16 cellular contexts compared by ENCODE assay signal in the genomic region with DNA sequence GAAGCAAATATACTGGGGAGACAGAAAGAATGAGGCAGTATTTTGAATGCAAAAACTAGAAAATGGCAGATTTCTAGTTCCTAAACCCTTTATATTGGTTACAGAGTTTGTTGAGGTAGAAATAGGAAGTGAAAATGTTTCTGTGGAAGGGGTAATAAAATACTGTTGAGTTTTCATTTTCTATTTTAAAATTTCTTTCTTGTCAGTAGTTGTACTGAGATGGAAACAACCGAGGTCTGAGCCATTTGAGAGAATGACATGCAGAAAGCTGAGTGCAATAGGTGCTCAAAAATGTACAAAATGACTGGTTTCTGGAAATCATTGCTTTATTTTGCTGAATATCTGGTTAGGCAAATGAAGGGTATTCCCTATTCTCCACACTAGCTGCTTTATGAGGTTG.
DNase-seq lines count a peak whose midpoint lies in the region; ATAC-seq, FAIRE-seq and TF ChIP-seq lines count a peak whose summit lies in the region.
"Had no signal": no experiment of that assay in that cellular context is flagged by ENCODE, and none has a peak within 500 bp of the region (broad histone marks: within the 10 kb centered on the region; RNA-seq: fewer than 3 reads in every experiment).

No MANE protein-coding gene starts in this region.

- TF ChIP-seq POLR2A in GM12878 (IDR thresholded peaks at IDR 0.05; ENCODE audit: low read depth, low read length) = no peak

- DNase-seq in GM12878 (ENCODE audit: low read depth, low spot score) (peak; percentile 39), neuronal stem cell (ENCODE audit: low spot score) (no peak), HK-2 (ENCODE audit: unreplicated experiment) (no peak), T-helper 1 cell (no peak)
- DNase-seq in effector memory CD4-positive, alpha-beta T cell = no peak
- DNase-seq: activated CD4-positive, CD25-positive, alpha-beta regulatory T cell; activated effector memory CD4-positive, alpha-beta T cell treated with Interleukin-2 at 50 U/mL for 16 hours; esophagus squamous epithelium; IMR-90; mucosa of descending colon; NCI-H2029 treated with DMSO at 0.1 percent for 48 hours; right lobe of liver had no signal

- 0% methylated on average over 1 of the region's 1 CpG for WGBS in GM12878 (ENCODE audit: insufficient coverage, insufficient replicate concordance, low lambda C conversion rate, missing lambda C conversion rate)
- WGBS in neuronal stem cell (ENCODE audit: extremely low coverage in 2 of 2, insufficient read length in 2 of 2, insufficient replicate concordance in 1 of 2), 2 donors = no CpG with 5 or more reads among the region's 1 CpG

- H3K27ac ChIP-seq in GM12878 (ENCODE audit: control insufficient read depth, insufficient read depth) (no peak overlapping the region), neuronal stem cell (replicated peaks; ENCODE audit: low read length) (no peak overlapping the region)
- H3K27ac ChIP-seq in effector memory CD4-positive, alpha-beta T cell (ENCODE audit: insufficient read depth, low read length, poor library complexity, severe bottlenecking) = no peak overlapping the region
- H3K27ac ChIP-seq: esophagus squamous epithelium, right lobe of liver had no signal

- BruUV-seq in GM12878 (replicated peaks; lab: Mats Ljungman, UMichigan) = no TSS peak

- H3K18ac ChIP-seq in neuronal stem cell (ENCODE audit: low read length) = no peak overlapping the region

- no peak overlapping the region for H2BK12ac ChIP-seq in neuronal stem cell (ENCODE audit: low read length)

- H3K9ac ChIP-seq in GM12878 (ENCODE audit: control insufficient read depth, insufficient read depth, low read length) (no peak overlapping the region), neuronal stem cell (ENCODE audit: low read depth, low read length, poor library complexity) (no peak overlapping the region)

- H3K4ac ChIP-seq in neuronal stem cell (ENCODE audit: low read length) = no peak overlapping the region

- H4K91ac ChIP-seq in neuronal stem cell (ENCODE audit: low read depth, low read length, poor library complexity) = no peak overlapping the region

- H3K9me3 ChIP-seq in GM12878 (replicated peaks; ENCODE audit: control insufficient read depth, insufficient read depth, low read length) (no peaks in the 10 kb centered on the region), neuronal stem cell (replicated peaks in 1 of 2; ENCODE audit: control insufficient read depth in 2 of 2, insufficient read depth in 1 of 2, low read depth in 1 of 2, low read length in 2 of 2) (no peaks in the 10 kb centered on the region)
- no peaks in the 10 kb centered on the region for H3K9me3 ChIP-seq in effector memory CD4-positive, alpha-beta T cell (ENCODE audit: control insufficient read depth, low read length)
- H3K9me3 ChIP-seq: esophagus squamous epithelium, mucosa of descending colon, right lobe of liver had no signal

- no peaks in the 10 kb centered on the region for H3K79me1 ChIP-seq in neuronal stem cell (ENCODE audit: low read depth, low read length)

- SMC1A ChIA-PET in GM12878 (lab: Charles Lee; ENCODE audit: uncharacterized antibody, unreplicated experiment) = no interaction called here

- no peaks in the 10 kb centered on the region for H3K79me2 ChIP-seq in GM12878 (ENCODE audit: control insufficient read depth, insufficient read depth, low read length)

- no peak overlapping the region for H2BK15ac ChIP-seq in neuronal stem cell (ENCODE audit: low read length)

- no peak overlapping the region for H2AK5ac ChIP-seq in neuronal stem cell (ENCODE audit: low read depth, low read length)

- peak; percentile 99 for ATAC-seq in GM19035 (IDR thresholded peaks at IDR 0.05; ENCODE audit: unreplicated experiment)
- peak; percentile 98 for ATAC-seq in GM21786 (IDR thresholded peaks at IDR 0.05; ENCODE audit: unreplicated experiment)
- peak; percentile 98 for ATAC-seq in HG03139 (IDR thresholded peaks at IDR 0.05; ENCODE audit: unreplicated experiment)
- peak; percentile 96 for ATAC-seq in GM12878
- ATAC-seq: mucosa of descending colon, right lobe of liver, Right ventricle myocardium inferior had no signal

- peak overlapping the region; percentile 50 for H3K4me2 ChIP-seq in GM12878 (ENCODE audit: control insufficient read depth, insufficient read depth)
- H3K4me2 ChIP-seq in neuronal stem cell (ENCODE audit: insufficient read depth, low read length, poor library complexity, severe bottlenecking) = no peak overlapping the region

- H3K36me3 ChIP-seq in GM12878 (ENCODE audit: control insufficient read depth in 2 of 2, insufficient read depth in 2 of 2, low read length in 1 of 2) (no peaks in the 10 kb centered on the region), neuronal stem cell (replicated peaks in 1 of 2; ENCODE audit: control insufficient read depth in 2 of 2, insufficient read depth in 2 of 2, low read length in 2 of 2) (no peaks in the 10 kb centered on the region)
- no peaks in the 10 kb centered on the region for H3K36me3 ChIP-seq in effector memory CD4-positive, alpha-beta T cell (ENCODE audit: control insufficient read depth, insufficient read depth, low read length)
- H3K36me3 ChIP-seq: esophagus squamous epithelium, right lobe of liver had no signal

- H3K4me1 ChIP-seq in GM12878 (ENCODE audit: control insufficient read depth, insufficient read depth, low read length) (peaks cover 10% of the 10 kb centered on the region), neuronal stem cell (ENCODE audit: control insufficient read depth in 2 of 2, insufficient read depth in 1 of 2, low read depth in 1 of 2, low read length in 2 of 2) (no peaks in the 10 kb centered on the region)
- no peaks in the 10 kb centered on the region for H3K4me1 ChIP-seq in effector memory CD4-positive, alpha-beta T cell (ENCODE audit: control insufficient read depth, insufficient read depth, low read length, poor library complexity, severe bottlenecking)
- H3K4me1 ChIP-seq: esophagus squamous epithelium, right lobe of liver had no signal

- H2BK120ac ChIP-seq in neuronal stem cell (ENCODE audit: low read depth, low read length) = no peak overlapping the region

- no peak for TF ChIP-seq CTCF in GM12878 (IDR thresholded peaks at IDR 0.05 in 2 of 3, conservative IDR thresholded peaks at IDR 0.05 in 1 of 3; ENCODE audit: control insufficient read depth in 2 of 3, extremely low read depth in 1 of 3, insufficient read depth in 1 of 3, low read depth in 3 of 3, low read length in 3 of 3)

- H3K23ac ChIP-seq in neuronal stem cell (ENCODE audit: low read depth, low read length, poor library complexity) = no peak overlapping the region

- no peak overlapping the region for H2BK5ac ChIP-seq in neuronal stem cell (ENCODE audit: low read length)

- no peak overlapping the region for H4K8ac ChIP-seq in neuronal stem cell (ENCODE audit: low read depth, low read length)

- no peak for TF ChIP-seq RAD21 in GM12878 (IDR thresholded peaks at IDR 0.05; ENCODE audit: insufficient read depth, low read depth, low read length)

- no peak overlapping the region for H3K14ac ChIP-seq in neuronal stem cell (ENCODE audit: low read length)

- FAIRE-seq in GM12878 (lab: Jason Lieb, UNC) = no peak

- RAD21 ChIA-PET in GM12878 (lab: Charles Lee; ENCODE audit: unreplicated experiment) = interaction anchor here (1.2 kb wide), 1 partner anchor 41 kb away, joined by 3 read pairs; no protein-coding TSS in a partner anchor

- POLR2A ChIA-PET in GM12878 (lab: Charles Lee) = no interaction called here

- in situ Hi-C loops in GM12878 (cut with MboI) = no loop called here

- H2AFZ ChIP-seq in GM12878 (ENCODE audit: control insufficient read depth, low read depth, low read length) (peak overlapping the region; percentile 54), neuronal stem cell (ENCODE audit: low read length) (no peak overlapping the region)

- intact Hi-C loops in GM12878 (cut with micrococcal nuclease; ENCODE audit: unreplicated experiment) = no loop called here

- CTCF ChIA-PET in GM12878 (lab: Yijun Ruan, JAX) = interaction anchor here (1.2 to 1.3 kb wide), 2 partner anchors 11 to 90 kb away, joined by 3 read pairs; no protein-coding TSS in a partner anchor

- no peak overlapping the region for H3K4me3 ChIP-seq in GM12878
- H3K4me3 ChIP-seq in neuronal stem cell (ENCODE audit: low read length in 2 of 2) = no peak overlapping the region
- no peak overlapping the region for H3K4me3 ChIP-seq in effector memory CD4-positive, alpha-beta T cell (ENCODE audit: insufficient read depth, low read depth, low read length, poor library complexity, severe bottlenecking)
- H3K4me3 ChIP-seq: esophagus squamous epithelium, mucosa of descending colon, right lobe of liver had no signal

- no peaks in the 10 kb centered on the region for H4K20me1 ChIP-seq in GM12878 (ENCODE audit: control insufficient read depth, insufficient read depth)

- TF ChIP-seq EP300 in GM12878 (IDR thresholded peaks at IDR 0.05; ENCODE audit: borderline replicate concordance in 1 of 2, control insufficient read depth in 1 of 2, low read depth in 2 of 2, low read length in 2 of 2) = no peak

- H3K27me3 ChIP-seq in GM12878 (replicated peaks in 1 of 2; ENCODE audit: control insufficient read depth in 2 of 2, insufficient read depth in 2 of 2, low read length in 1 of 2) (no peaks in the 10 kb centered on the region), neuronal stem cell (ENCODE audit: control insufficient read depth in 3 of 3, insufficient read depth in 3 of 3, low read depth in 1 of 3, low read length in 3 of 3) (no peaks in the 10 kb centered on the region)
- H3K27me3 ChIP-seq in effector memory CD4-positive, alpha-beta T cell (replicated peaks; ENCODE audit: control insufficient read depth, insufficient read depth, low read length, poor library complexity, severe bottlenecking) = no peaks in the 10 kb centered on the region
- H3K27me3 ChIP-seq: esophagus squamous epithelium had no signal

TF ChIP-seq in GM12878, 131 proteins besides CTCF, POLR2A, EP300 and RAD21 (continues in another document):
- TF ChIP-seq PKNOX1 (IDR thresholded peaks at IDR 0.05) (peak; percentile 32; the same call in 1 of the 2 replicates), NR2F1 (conservative IDR thresholded peaks at IDR 0.05) (no peak)
